In genomic region chr15:58308742-58309355, GRCh38 we compare ENCODE assay signal across 29 cellular contexts.
DNase-seq lines count a peak whose midpoint lies in the region; ATAC-seq, FAIRE-seq and TF ChIP-seq lines count a peak whose summit lies in the region.
"Had no signal": no experiment of that assay in that cellular context is flagged by ENCODE, and none has a peak within 500 bp of the region (broad histone marks: within the 10 kb centered on the region; RNA-seq: fewer than 3 reads in every experiment).

No MANE protein-coding gene starts in this region.

- CTCF ChIA-PET in H1 (lab: Charles Lee; ENCODE audit: partially characterized antibody) = interaction anchor here (0.6 to 2.7 kb wide), 21 partner anchors 8 to 1009 kb away, joined by 3 to 18 read pairs (median 3); no protein-coding TSS in a partner anchor

- no peak overlapping the region for H2BK5ac ChIP-seq in H1 (ENCODE audit: low read depth, low read length)

- no peak overlapping the region for H3K56ac ChIP-seq in H1 (replicated peaks; ENCODE audit: insufficient read length, low read depth, low read length)

- H3K9me3 ChIP-seq in H1 (ENCODE audit: insufficient read depth in 2 of 2, low read depth in 1 of 2, low read length in 1 of 2) (no peaks in the 10 kb centered on the region), upper lobe of right lung (no peaks in the 10 kb centered on the region)
- H3K9me3 ChIP-seq: transverse colon had no signal

- H2AK5ac ChIP-seq in H1 (ENCODE audit: low read depth, low read length) = no peak overlapping the region

- no peaks in the 10 kb centered on the region for H3K23me2 ChIP-seq in H1 (ENCODE audit: low read depth, low read length)

- no peak overlapping the region for H3K4me2 ChIP-seq in H1 (ENCODE audit: insufficient read depth in 1 of 2, low read depth in 2 of 2, low read length in 2 of 2)

- H3K27me3 ChIP-seq in H1 (replicated peaks in 1 of 4; ENCODE audit: control insufficient read depth in 3 of 4, extremely low read depth in 1 of 4, insufficient read depth in 3 of 4, low read length in 3 of 4) = no peaks in the 10 kb centered on the region
- H3K27me3 ChIP-seq in upper lobe of right lung = no peaks in the 10 kb centered on the region
- H3K27me3 ChIP-seq: cardiac muscle cell, dorsolateral prefrontal cortex, transverse colon had no signal

- no peak overlapping the region for H4K8ac ChIP-seq in H1 (ENCODE audit: extremely low read depth, insufficient read depth, low read length)

- no peak overlapping the region for H3K14ac ChIP-seq in H1 (ENCODE audit: insufficient read length)

- no peak overlapping the region for H4K5ac ChIP-seq in H1 (ENCODE audit: insufficient read length, low read depth, low read length)

- H2BK120ac ChIP-seq in H1 (replicated peaks; ENCODE audit: low read depth, low read length) = no peak overlapping the region

- H3K18ac ChIP-seq in H1 (ENCODE audit: extremely low read depth, low read length) = no peak overlapping the region

- POLR2A ChIA-PET in H1 (lab: Charles Lee; ENCODE audit: partially characterized antibody) = no interaction called here

- H3K4me3 ChIP-seq in NB4 (ENCODE audit: low read depth, low read length) = no peak overlapping the region
- H3K4me3 ChIP-seq in H1 (ENCODE audit: extremely low read depth in 1 of 4, insufficient read depth in 2 of 4, low read depth in 3 of 4, low read length in 4 of 4) = no peak overlapping the region
- H3K4me3 ChIP-seq in upper lobe of right lung = no peak overlapping the region
- H3K4me3 ChIP-seq: cardiac muscle cell, dorsolateral prefrontal cortex, GM23248, SK-N-MC, transverse colon had no signal

- no peaks in the 10 kb centered on the region for H3K79me2 ChIP-seq in H1 (ENCODE audit: control insufficient read depth in 1 of 2, insufficient read depth in 2 of 2, low read length in 2 of 2)

- no peaks in the 10 kb centered on the region for H3K79me1 ChIP-seq in H1 (ENCODE audit: low read depth, low read length)

- H2BK12ac ChIP-seq in H1 (ENCODE audit: low read depth, low read length) = no peak overlapping the region

- TF ChIP-seq EP300 in H1 (IDR thresholded peaks at IDR 0.05; ENCODE audit: borderline replicate concordance in 1 of 2, low read depth in 2 of 2, low read length in 2 of 2) = no peak

- intact Hi-C loops in upper lobe of right lung (cut with DNase I) = no loop called here

- no peak overlapping the region for H3K23ac ChIP-seq in H1 (ENCODE audit: insufficient read length)

- FAIRE-seq in H1 (lab: Jason Lieb, UNC) = no peak
- FAIRE-seq: A204.1, GM12892, GM19239, HTR-8/SVneo, islet of Langerhans had no signal

- no peak overlapping the region for H3K4ac ChIP-seq in H1 (replicated peaks; ENCODE audit: insufficient read length, low read depth, low read length)

- 88% methylated on average over 10 of the region's 10 CpGs; no CpG with 5 or more reads in 1 of the 2 experiments for WGBS in H1 (ENCODE audit: extremely low coverage in 1 of 2, insufficient coverage in 1 of 2, insufficient read length in 1 of 2, insufficient replicate concordance in 2 of 2, low coverage in 1 of 2, low lambda C conversion rate in 2 of 2, missing lambda C conversion rate in 1 of 2), 2 experiments

- peak; percentile 11 for TF ChIP-seq CTCF in NB4 (IDR thresholded peaks at IDR 0.05; ENCODE audit: low read depth, low read length)
- peak; percentile 13 to 43 (median 19); a peak in 3 of 4 replicates for TF ChIP-seq CTCF in H1 (IDR thresholded peaks at IDR 0.05; ENCODE audit: control extremely low read depth in 1 of 3, insufficient read depth in 1 of 3, low read depth in 1 of 3, low read length in 3 of 3)
- no peak for TF ChIP-seq CTCF in upper lobe of right lung (IDR thresholded peaks at IDR 0.05)

- TF ChIP-seq RAD21 in H1 (IDR thresholded peaks at IDR 0.05 in 1 of 2, conservative IDR thresholded peaks at IDR 0.05 in 1 of 2; ENCODE audit: low read depth in 2 of 2, low read length in 2 of 2) = peak; percentile 9 to 44; a peak in 3 of 4 replicates

- no peak overlapping the region for H2BK15ac ChIP-seq in H1 (ENCODE audit: low read length)

- no peak overlapping the region for H4K91ac ChIP-seq in H1 (replicated peaks; ENCODE audit: insufficient read length, low read length)

- H4K20me1 ChIP-seq in H1 (replicated peaks in 1 of 2; ENCODE audit: control insufficient read depth in 1 of 2, insufficient read depth in 2 of 2, low read length in 2 of 2) = no peaks in the 10 kb centered on the region

- DNase-seq in NCI-H748 (lab: John Stamatoyannopoulos, UW; ENCODE audit: unreplicated experiment) (peak; percentile 1), NCI-H748 treated with DMSO at 0.1 percent for 48 hours (lab: John Stamatoyannopoulos, UW) (no peak), NB4 (ENCODE audit: low read depth) (peak; percentile 27), H1 (ENCODE audit: low read depth in 1 of 2, low spot score in 2 of 2) (no peak), upper lobe of right lung (no peak), NCI-H2107 (lab: John Stamatoyannopoulos, UW) (no peak)
- DNase-seq: activated CD8-positive, alpha-beta T cell treated with anti-CD3 and anti-CD28 coated beads for 36 hours; activated naive CD4-positive, alpha-beta T cell treated with Interleukin-2 at 50 U/mL for 16 hours; amygdala; CD4-positive, CD25-positive, alpha-beta regulatory T cell; dorsolateral prefrontal cortex; foreskin melanocyte; GF-D8; GM23248; hippocampal formation; NCI-H1436 treated with DMSO at 0.1 percent for 48 hours; NCI-H2227 treated with DMSO at 0.1 percent for 48 hours; stimulated activated CD4-positive, alpha-beta T cell treated with anti-CD3 and anti-CD28 coated beads, Interleukin-4, amount 100 ng/mL, for 1 hour; transverse colon had no signal

- no peak overlapping the region for H3K9ac ChIP-seq in H1 (replicated peaks in 1 of 4; ENCODE audit: extremely low read depth in 1 of 4, low read depth in 3 of 4, low read length in 3 of 4)
- H3K9ac ChIP-seq: GM23248 had no signal

- no peak for ATAC-seq in upper lobe of right lung
- ATAC-seq in HG02840 (IDR thresholded peaks at IDR 0.05; ENCODE audit: low FRiP score, unreplicated experiment) = no peak
- ATAC-seq in HG03460 (IDR thresholded peaks at IDR 0.05; ENCODE audit: unreplicated experiment) = no peak
- ATAC-seq: activated CD8-positive, alpha-beta T cell treated with anti-CD3 and anti-CD28 coated beads for 36 hours had no signal

- no peaks in the 10 kb centered on the region for H3K36me3 ChIP-seq in H1 (ENCODE audit: control insufficient read depth in 2 of 4, insufficient read depth in 4 of 4, low read length in 3 of 4)
- no peaks in the 10 kb centered on the region for H3K36me3 ChIP-seq in upper lobe of right lung
- H3K36me3 ChIP-seq: cardiac muscle cell, transverse colon had no signal

- H3K4me1 ChIP-seq in H1 (replicated peaks in 1 of 4; ENCODE audit: control insufficient read depth in 3 of 4, insufficient read depth in 4 of 4, low read length in 3 of 4) = peaks cover 2 to 11% (median 5%) of the 10 kb centered on the region in 4 experiments; a peak in 5 of 7 replicates
- H3K4me1 ChIP-seq in upper lobe of right lung = no peaks in the 10 kb centered on the region
- H3K4me1 ChIP-seq: transverse colon had no signal

- no peak overlapping the region for H3K27ac ChIP-seq in H1 (ENCODE audit: low read depth, low read length)
- no peak overlapping the region for H3K27ac ChIP-seq in upper lobe of right lung
- H3K27ac ChIP-seq: cardiac muscle cell, epithelial cell of prostate, SK-N-MC, transverse colon had no signal

- H2BK20ac ChIP-seq in H1 (ENCODE audit: low read length) = no peak overlapping the region

- TF ChIP-seq POLR2A in NB4 (IDR thresholded peaks at IDR 0.05; ENCODE audit: extremely low read depth, insufficient read length) (no peak), H1 (IDR thresholded peaks at IDR 0.05; ENCODE audit: control extremely low read depth in 1 of 2, low read depth in 2 of 2, low read length in 2 of 2) (no peak)

- H2AFZ ChIP-seq in H1 (ENCODE audit: low read length) = no peak overlapping the region

TF ChIP-seq in H1, 55 proteins besides CTCF, POLR2A, EP300 and RAD21:
- TF ChIP-seq SRF (IDR thresholded peaks at IDR 0.05; ENCODE audit: low read depth, low read length) (no peak), RXRA (IDR thresholded peaks at IDR 0.05; ENCODE audit: insufficient read depth, low read depth, low read length) (no peak), HDAC6 (IDR thresholded peaks at IDR 0.05; ENCODE audit: low read depth, low read length) (no peak), CHD2 (IDR thresholded peaks at IDR 0.05; ENCODE audit: low read length) (no peak), JUND (IDR thresholded peaks at IDR 0.05; ENCODE audit: low read length) (no peak), CBX5 (IDR thresholded peaks at IDR 0.05; ENCODE audit: low read depth, low read length) (no peak), EGR1 (IDR thresholded peaks at IDR 0.05; ENCODE audit: borderline replicate concordance, low read depth, low read length) (no peak), RFX5 (IDR thresholded peaks at IDR 0.05; ENCODE audit: borderline replicate concordance, low read depth, low read length) (no peak), KDM5A (IDR thresholded peaks at IDR 0.05; ENCODE audit: low read length) (no peak)

Comparison
In these comparisons a context has a peak if more than half of its experiments do, and no peak if none do; other contexts are left out.
1. DNase-seq: peak in NCI-H748 (single experiment) and NB4 (single experiment); none in NCI-H748 treated with DMSO at 0.1 percent for 48 hours (single experiment), H1 (0 of 2), upper lobe of right lung (single experiment) and NCI-H2107 (single experiment).